ENCODE assay signal across 25 cellular contexts in genomic region chr1:85267313-85267712, GRCh38.
"Had no signal": no experiment of that assay in that cellular context is flagged by ENCODE, and none has a peak within 500 bp of the region (broad histone marks: within the 10 kb centered on the region; RNA-seq: fewer than 3 reads in every experiment).

No MANE protein-coding gene starts in this region.

- H3K27ac ChIP-seq: adrenal gland, KMS-11, WERI-Rb-1 had no signal

- H3K4me1 ChIP-seq: adrenal gland had no signal

- H3K27me3 Mint-ChIP-seq: activated CD4-positive, alpha-beta T cell treated with anti-CD3 and anti-CD28 coated beads for 36 hours; activated naive CD8-positive, alpha-beta T cell treated with anti-CD3 and anti-CD28 coated beads, Interleukin-2, amount 10 ng/mL, durations not matched to agents 7 days and 5 days; T-cell had no signal

- H3K4me3 Mint-ChIP-seq: activated CD4-positive, alpha-beta T cell treated with anti-CD3 and anti-CD28 coated beads for 36 hours; activated CD8-positive, alpha-beta T cell treated with anti-CD3 and anti-CD28 coated beads, Interleukin-2, amount 10 ng/mL, durations not matched to agents 7 days and 5 days; activated naive CD8-positive, alpha-beta T cell treated with anti-CD3 and anti-CD28 coated beads, Interleukin-2, amount 10 ng/mL, durations not matched to agents 7 days and 5 days; T-cell had no signal

- H3K9me3 ChIP-seq: adrenal gland had no signal

- ATAC-seq: activated CD4-positive, alpha-beta T cell treated with anti-CD3 and anti-CD28 coated beads for 36 hours; activated CD8-positive, alpha-beta T cell treated with anti-CD3 and anti-CD28 coated beads, Interleukin-2, amount 10 ng/mL, durations not matched to agents 7 days and 5 days; PC-3; T-cell had no signal

- H3K9me3 Mint-ChIP-seq: activated naive CD8-positive, alpha-beta T cell treated with anti-CD3 and anti-CD28 coated beads, Interleukin-2, amount 10 ng/mL, durations not matched to agents 7 days and 5 days; T-cell had no signal

- H3K27ac Mint-ChIP-seq: activated CD4-positive, alpha-beta T cell treated with anti-CD3 and anti-CD28 coated beads for 36 hours; activated CD8-positive, alpha-beta T cell treated with anti-CD3 and anti-CD28 coated beads, Interleukin-2, amount 10 ng/mL, durations not matched to agents 7 days and 5 days; activated naive CD8-positive, alpha-beta T cell treated with anti-CD3 and anti-CD28 coated beads, Interleukin-2, amount 10 ng/mL, durations not matched to agents 7 days and 5 days; T-cell had no signal

- H3K4me3 ChIP-seq: adrenal gland had no signal

- DNase-seq: activated CD4-positive, alpha-beta T cell treated with anti-CD3 and anti-CD28 coated beads for 36 hours; activated CD8-positive, alpha-beta memory T cell treated with anti-CD3 and anti-CD28 coated beads, Interleukin-2, amount 50 U/mL, for 48 hours; activated CD8-positive, alpha-beta T cell treated with anti-CD3 and anti-CD28 coated beads, Interleukin-2, amount 10 ng/mL, durations not matched to agents 7 days and 5 days; activated naive CD4-positive, alpha-beta T cell treated with anti-CD3 and anti-CD28 coated beads, Interleukin-2, amount 50 U/mL, for 16 hours; activated naive CD8-positive, alpha-beta T cell treated with anti-CD3 and anti-CD28 coated beads, Interleukin-2, amount 10 ng/mL, durations not matched to agents 7 days and 5 days; activated T-cell treated with anti-CD3 and anti-CD28 coated beads, Interleukin-2, amount 50 U/mL, for 1 hour; adrenal gland; anterior cingulate cortex; cerebellar nuclear complex; NCI-H1092 treated with DMSO at 0.1 percent for 48 hours; NCI-H1436; NCI-H1694 treated with DMSO at 0.1 percent for 48 hours; NCI-H2029 treated with DMSO at 0.1 percent for 48 hours; NCI-H345; NCI-H510A; NCI-H526 treated with DMSO at 0.1 percent for 48 hours; NK-92 treated with Interleukin-12 subunit alpha and Interleukin-12 subunit beta, amount 100 ng/mL, for 24 hours; PC-3; SIG-M5; T-cell; T-helper 2 cell; T1000; WERI-Rb-1 had no signal

- H3K27me3 ChIP-seq: adrenal gland had no signal

- H3K4me2 ChIP-seq: KMS-11 had no signal

- FAIRE-seq: TTC549 had no signal
